Comparison of ENCODE assay signal across 23 cellular contexts in the genomic region with DNA sequence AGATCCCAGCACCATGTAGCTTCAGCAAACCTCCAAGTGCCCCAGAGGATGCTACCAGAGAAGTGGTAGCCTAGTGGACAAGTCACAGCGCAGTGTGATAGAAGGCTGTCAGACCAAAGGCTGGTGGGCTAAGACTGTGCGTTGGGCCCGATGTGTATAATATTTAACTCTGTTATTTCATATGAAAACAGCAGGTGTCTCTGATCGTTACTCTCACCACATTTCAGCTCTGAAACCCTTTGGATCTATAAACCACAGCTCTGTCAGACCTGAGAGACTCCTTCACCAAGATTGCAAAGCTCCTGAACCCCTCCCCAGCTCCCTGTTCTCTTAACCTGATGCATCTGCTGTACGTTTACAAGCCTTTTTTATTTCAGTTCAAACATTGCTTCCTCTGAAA.
DNase-seq lines count a peak whose midpoint lies in the region; ATAC-seq lines count a peak whose summit lies in the region.
"Had no signal": no experiment of that assay in that cellular context is flagged by ENCODE, and none has a peak within 500 bp of the region (broad histone marks: within the 10 kb centered on the region; RNA-seq: fewer than 3 reads in every experiment).

No MANE protein-coding gene starts in this region.

- DNase-seq in NK-92 (lab: John Stamatoyannopoulos, UW; ENCODE audit: unreplicated experiment) (no peak), dedifferentiated amniotic fluid mesenchymal stem cell (ENCODE audit: extremely low spot score) (no peak), NCI-H82 (lab: John Stamatoyannopoulos, UW) (no peak)
- no peak for DNase-seq in stimulated activated CD4-positive, alpha-beta T cell treated with anti-CD3 and anti-CD28 coated beads, Interleukin-2, amount 100 ng/mL, for 48 hours
- DNase-seq: Caco-2; CD8-positive, alpha-beta T cell; EL; GDM1; HCEC 1CT; KBM-7; MM.1S; NCI-H1694; NCI-H2081; NCI-H2227 treated with DMSO at 0.1 percent for 48 hours; NCI-H526 treated with DMSO at 0.1 percent for 48 hours; OCI-M1; Peyer's patch; SHP77 treated with DMSO at 0.1 percent for 48 hours; T-helper 1 cell had no signal

- ATAC-seq in GM18870 (IDR thresholded peaks at IDR 0.05; ENCODE audit: unreplicated experiment), result peak; percentile 39
- ATAC-seq in GM19467 (IDR thresholded peaks at IDR 0.05; ENCODE audit: unreplicated experiment), result peak; percentile 45
- peak; percentile 42 for ATAC-seq in HG03432 (IDR thresholded peaks at IDR 0.05; ENCODE audit: unreplicated experiment)
- ATAC-seq: CD8-positive, alpha-beta T cell; GM12878 had no signal
